ENCODE assay signal across 10 cellular contexts in the genomic region with DNA sequence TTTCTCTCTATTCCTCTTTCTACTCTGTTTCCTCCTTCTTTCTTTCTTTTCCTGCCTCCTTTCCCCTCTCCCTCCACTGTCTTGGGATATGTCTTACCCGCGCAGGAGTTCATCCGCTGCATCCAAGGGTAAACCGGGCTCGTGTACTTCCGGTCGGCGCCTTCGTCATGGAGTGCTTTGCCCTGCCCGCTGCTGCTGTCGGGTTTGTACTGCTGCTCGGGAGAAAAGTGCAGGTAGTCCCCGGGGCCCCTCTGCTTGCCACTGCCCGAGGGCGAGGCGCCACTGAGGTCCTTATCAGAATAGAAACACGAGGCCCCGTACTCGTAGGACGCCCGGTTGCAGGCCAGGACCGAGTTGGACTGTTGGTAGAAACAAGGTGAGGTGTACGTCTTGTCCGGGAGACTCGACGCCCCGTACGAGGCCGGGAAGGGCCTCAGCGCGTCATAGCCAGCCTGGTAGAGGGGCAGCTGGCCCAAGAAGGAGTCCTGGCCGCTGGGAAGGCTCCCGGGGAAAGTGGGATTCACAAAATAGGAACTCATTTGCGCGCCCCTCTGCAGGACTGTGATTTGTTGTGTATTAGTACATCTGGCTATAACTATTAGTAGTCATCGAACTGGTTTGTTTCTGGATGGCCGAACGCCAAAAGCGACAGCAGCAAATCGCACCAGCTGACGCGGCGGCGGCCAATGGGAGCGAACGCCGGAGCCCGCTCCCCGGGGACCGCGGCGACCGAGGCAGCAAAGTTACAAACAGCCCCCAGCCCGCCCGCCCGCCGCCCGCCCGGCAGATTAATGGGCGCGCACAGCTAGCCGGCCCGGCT. TPM values are rescaled to one million over a fixed set of nuclear protein-coding genes. Genes with fewer than 3 reads are reported as not detected.
DNase-seq lines count a peak whose midpoint lies in the region; ATAC-seq and TF ChIP-seq lines count a peak whose summit lies in the region.
"Had no signal": no experiment of that assay in that cellular context is flagged by ENCODE, and none has a peak within 500 bp of the region (broad histone marks: within the 10 kb centered on the region; RNA-seq: fewer than 3 reads in every experiment).

A gene (minus strand): TSS at position 564 of the 820 bp plus-strand sequence. CDS start 25 bp downstream, at position 539.

- no peak for ATAC-seq in HG02884 (IDR thresholded peaks at IDR 0.05; ENCODE audit: unreplicated experiment)
- no peak for ATAC-seq in HG03280 (IDR thresholded peaks at IDR 0.05; ENCODE audit: unreplicated experiment)

- H3K79me2 ChIP-seq in osteoblast (ENCODE audit: insufficient read depth, low read length) = peaks cover 98% of the 10 kb centered on the region

- no peaks in the 10 kb centered on the region for H3K36me3 ChIP-seq in CD4-positive, alpha-beta memory T cell (ENCODE audit: insufficient read depth, low read length)
- no peaks in the 10 kb centered on the region for H3K36me3 ChIP-seq in endodermal cell (ENCODE audit: control insufficient read depth, insufficient read depth, low read length)
- H3K36me3 ChIP-seq in osteoblast (ENCODE audit: insufficient read depth, low read length) = peaks cover 38% of the 10 kb centered on the region

- peak within 1 kb of the TSS; percentile 81 for H2AFZ ChIP-seq in osteoblast (ENCODE audit: low read length)

- peaks cover 15 to 35% (median 26%) of the 10 kb centered on the region in 4 donors for H3K4me1 Mint-ChIP-seq in CD4-positive, alpha-beta memory T cell
- H3K4me1 Mint-ChIP-seq in endodermal cell = peaks cover 8% of the 10 kb centered on the region

- H3K4me2 ChIP-seq in osteoblast (ENCODE audit: insufficient read depth, low read length) = peak within 1 kb of the TSS; percentile 99

- DNase-seq in CD4-positive, alpha-beta memory T cell = no peak
- peak; percentile 31 for DNase-seq in NCI-H128 (lab: John Stamatoyannopoulos, UW; ENCODE audit: unreplicated experiment)
- peak; percentile 63 for DNase-seq in endodermal cell
- DNase-seq in osteoblast (ENCODE audit: insufficient read length, low spot score, missing footprints) = peak; percentile 93
- DNase-seq in NCI-H1930 (lab: John Stamatoyannopoulos, UW) = no peak
- no peak for DNase-seq in stimulated activated CD4-positive, alpha-beta T cell treated with anti-CD3 and anti-CD28 coated beads, Interleukin-4, amount 100 ng/mL, for 1 hour
- DNase-seq: NK-92 treated with Interleukin-12 subunit alpha and Interleukin-12 subunit beta, amount 100 ng/mL, for 24 hours had no signal

- H3K36me3 Mint-ChIP-seq in CD4-positive, alpha-beta memory T cell = no peaks in the 10 kb centered on the region
- H3K36me3 Mint-ChIP-seq in endodermal cell (ENCODE audit: low read depth) = no peaks in the 10 kb centered on the region

- peaks cover 50 to 58% of the 10 kb centered on the region in 2 donors for H3K27me3 Mint-ChIP-seq in CD4-positive, alpha-beta memory T cell
- peaks cover 100% of the 10 kb centered on the region for H3K27me3 Mint-ChIP-seq in endodermal cell (ENCODE audit: insufficient read depth)

- CTCF ChIA-PET in CD4-positive, alpha-beta memory T cell (lab: Charles Lee; ENCODE audit: partially characterized antibody) = interaction anchor here (1.5 to 1.8 kb wide), 2 partner anchors 10 to 12 kb away, joined by 3 to 4 read pairs; no protein-coding TSS in a partner anchor

- no peak within 1 kb of the TSS for H3K4me3 ChIP-seq in CD4-positive, alpha-beta memory T cell (ENCODE audit: low read length in 2 of 2)
- no peak within 1 kb of the TSS for H3K4me3 ChIP-seq in endodermal cell (ENCODE audit: low read length)
- H3K4me3 ChIP-seq in osteoblast (ENCODE audit: insufficient read depth, low read length) = peak within 1 kb of the TSS; percentile 93

- H4K20me1 ChIP-seq in osteoblast (ENCODE audit: insufficient read depth, low read length) = peaks cover 13% of the 10 kb centered on the region

- TF ChIP-seq CTCF in endodermal cell (conservative IDR thresholded peaks at IDR 0.05) = no peak
- TF ChIP-seq CTCF in osteoblast (IDR thresholded peaks at IDR 0.05; ENCODE audit: extremely low read depth, low read depth, low read length) = no peak

- H3K9me3 Mint-ChIP-seq in CD4-positive, alpha-beta memory T cell = peaks cover 0 to 2% (median 0%) of the 10 kb centered on the region in 8 donors
- peaks cover 15% of the 10 kb centered on the region for H3K9me3 Mint-ChIP-seq in endodermal cell

- H3K27ac Mint-ChIP-seq in CD4-positive, alpha-beta memory T cell = peak within 1 kb of the TSS in 2 of 7 donors; percentile 23 to 73
- no peak within 1 kb of the TSS for H3K27ac Mint-ChIP-seq in endodermal cell

- 19 to 20% methylated on average over 45 to 63 of the region's 63 CpGs for WGBS in endodermal cell (ENCODE audit: insufficient coverage in 1 of 2, insufficient read length in 1 of 2), 2 experiments

- intact Hi-C loops in CD4-positive, alpha-beta memory T cell (cut with micrococcal nuclease) = loop anchor here (5.0 kb wide), 1 partner anchor 115 kb away; no protein-coding TSS in a partner anchor

- H3K4me1 ChIP-seq in CD4-positive, alpha-beta memory T cell (ENCODE audit: insufficient read depth, low read length) = peaks cover 23% of the 10 kb centered on the region
- H3K4me1 ChIP-seq in endodermal cell (ENCODE audit: control insufficient read depth, insufficient read depth, low read length) (no peaks in the 10 kb centered on the region), osteoblast (ENCODE audit: insufficient read depth, low read length) (peaks cover 37% of the 10 kb centered on the region)

- H3K27me3 ChIP-seq in CD4-positive, alpha-beta memory T cell (ENCODE audit: insufficient read depth, low read length) = peaks cover 59% of the 10 kb centered on the region
- peaks cover 100% of the 10 kb centered on the region for H3K27me3 ChIP-seq in endodermal cell (ENCODE audit: control insufficient read depth, insufficient read depth, low read length, poor library complexity, severe bottlenecking)
- H3K27me3 ChIP-seq in osteoblast (ENCODE audit: insufficient read depth, low read length) = no peaks in the 10 kb centered on the region

- no peaks in the 10 kb centered on the region for H3K9me3 ChIP-seq in CD4-positive, alpha-beta memory T cell (ENCODE audit: control insufficient read depth in 1 of 2, low read length in 2 of 2)
- peaks cover 16% of the 10 kb centered on the region for H3K9me3 ChIP-seq in endodermal cell (ENCODE audit: control insufficient read depth, low read length)
- H3K9me3 ChIP-seq in osteoblast (ENCODE audit: low read depth, low read length) = no peaks in the 10 kb centered on the region

- POLR2A ChIA-PET in CD4-positive, alpha-beta memory T cell (lab: Charles Lee; ENCODE audit: partially characterized antibody) = no interaction called here

- H3K27ac ChIP-seq in CD4-positive, alpha-beta memory T cell (ENCODE audit: low read depth, low read length) = no peak within 1 kb of the TSS
- H3K27ac ChIP-seq in endodermal cell (ENCODE audit: low read depth, low read length) (peak within 1 kb of the TSS; percentile 24), osteoblast (ENCODE audit: low read depth, low read length) (peak within 1 kb of the TSS; percentile 88)
- H3K27ac ChIP-seq: dorsolateral prefrontal cortex had no signal

- H3K4me3 Mint-ChIP-seq in CD4-positive, alpha-beta memory T cell = peak within 1 kb of the TSS in 7 of 8 donors; percentile 48 to 76 (median 67)
- H3K4me3 Mint-ChIP-seq in endodermal cell = no peak within 1 kb of the TSS

- H3K9ac ChIP-seq in endodermal cell (ENCODE audit: extremely low read depth, low read length, poor library complexity, severe bottlenecking) = no peak within 1 kb of the TSS

RNA-seq across cellular contexts. Expression of the gene that starts here (rescaled TPM):
- not detected for total RNA-seq in CD4-positive, alpha-beta memory T cell
- polyA plus RNA-seq in CD4-positive, alpha-beta memory T cell = not detected
- not detected for total RNA-seq in endodermal cell
- polyA plus RNA-seq in endodermal cell (2013, experiment 1 of 2) = 8.6 TPM
- polyA plus RNA-seq in endodermal cell (2013, experiment 2 of 2) = 5.5 TPM
- 5.0 and 7.6 TPM in 2 replicates for total RNA-seq in osteoblast
- total RNA-seq: dorsolateral prefrontal cortex had no signal

Comparison
In these comparisons a context has a peak if more than half of its experiments do, and no peak if none do; other contexts are left out.
1. DNase-seq: peak in NCI-H128 (single experiment), endodermal cell (single experiment) and osteoblast (single experiment); none in CD4-positive, alpha-beta memory T cell (0 of 5), NCI-H1930 (0 of 2) and stimulated activated CD4-positive, alpha-beta T cell treated with anti-CD3 and anti-CD28 coated beads, Interleukin-4, amount 100 ng/mL, for 1 hour (single experiment).